ENCODE assay signal across 1 cellular context in the genomic region with DNA sequence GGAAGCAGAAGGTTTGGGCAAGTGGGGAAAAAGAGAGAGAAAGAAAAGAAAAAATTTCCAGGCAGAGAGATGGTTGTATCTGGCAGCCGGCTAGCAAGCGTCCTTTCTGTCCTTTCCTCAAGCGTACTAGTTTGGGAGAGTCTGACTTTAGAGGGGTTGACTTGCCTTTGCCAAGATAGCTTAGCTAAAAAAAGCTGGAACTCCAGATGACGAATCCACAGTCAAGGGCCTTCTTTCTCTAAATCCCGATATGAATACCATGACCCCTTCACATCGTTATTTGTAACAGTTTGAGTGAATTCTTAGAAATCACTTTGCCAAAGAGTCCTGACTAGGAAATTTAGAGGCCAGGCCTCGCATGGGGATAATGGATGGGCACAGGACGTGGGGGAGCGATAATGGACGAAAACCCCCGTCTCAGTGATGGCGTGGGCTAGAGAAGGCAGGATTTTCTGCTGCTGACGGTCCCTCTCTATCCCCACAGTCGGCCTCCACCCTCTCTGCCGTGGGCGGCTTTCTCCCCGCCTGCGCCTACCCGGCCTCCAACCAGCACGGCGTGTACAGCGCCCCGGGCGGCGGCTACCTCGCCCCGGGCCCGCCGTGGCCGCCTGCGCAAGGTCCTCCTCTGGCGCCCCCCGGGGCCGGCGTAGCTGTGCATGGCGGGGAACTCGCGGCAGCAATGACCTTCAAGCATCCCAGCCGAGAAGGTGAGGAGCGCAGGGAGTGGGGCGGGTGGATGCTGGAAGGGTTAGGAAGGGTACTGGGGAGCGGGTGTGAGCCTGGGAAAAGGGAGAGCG.
TF ChIP-seq lines count a peak whose summit lies in the region.

No MANE protein-coding gene starts in this region.

TF ChIP-seq in GM23338, 12 proteins besides CTCF, POLR2A, EP300 and RAD21:
- TF ChIP-seq, protein P1, sequence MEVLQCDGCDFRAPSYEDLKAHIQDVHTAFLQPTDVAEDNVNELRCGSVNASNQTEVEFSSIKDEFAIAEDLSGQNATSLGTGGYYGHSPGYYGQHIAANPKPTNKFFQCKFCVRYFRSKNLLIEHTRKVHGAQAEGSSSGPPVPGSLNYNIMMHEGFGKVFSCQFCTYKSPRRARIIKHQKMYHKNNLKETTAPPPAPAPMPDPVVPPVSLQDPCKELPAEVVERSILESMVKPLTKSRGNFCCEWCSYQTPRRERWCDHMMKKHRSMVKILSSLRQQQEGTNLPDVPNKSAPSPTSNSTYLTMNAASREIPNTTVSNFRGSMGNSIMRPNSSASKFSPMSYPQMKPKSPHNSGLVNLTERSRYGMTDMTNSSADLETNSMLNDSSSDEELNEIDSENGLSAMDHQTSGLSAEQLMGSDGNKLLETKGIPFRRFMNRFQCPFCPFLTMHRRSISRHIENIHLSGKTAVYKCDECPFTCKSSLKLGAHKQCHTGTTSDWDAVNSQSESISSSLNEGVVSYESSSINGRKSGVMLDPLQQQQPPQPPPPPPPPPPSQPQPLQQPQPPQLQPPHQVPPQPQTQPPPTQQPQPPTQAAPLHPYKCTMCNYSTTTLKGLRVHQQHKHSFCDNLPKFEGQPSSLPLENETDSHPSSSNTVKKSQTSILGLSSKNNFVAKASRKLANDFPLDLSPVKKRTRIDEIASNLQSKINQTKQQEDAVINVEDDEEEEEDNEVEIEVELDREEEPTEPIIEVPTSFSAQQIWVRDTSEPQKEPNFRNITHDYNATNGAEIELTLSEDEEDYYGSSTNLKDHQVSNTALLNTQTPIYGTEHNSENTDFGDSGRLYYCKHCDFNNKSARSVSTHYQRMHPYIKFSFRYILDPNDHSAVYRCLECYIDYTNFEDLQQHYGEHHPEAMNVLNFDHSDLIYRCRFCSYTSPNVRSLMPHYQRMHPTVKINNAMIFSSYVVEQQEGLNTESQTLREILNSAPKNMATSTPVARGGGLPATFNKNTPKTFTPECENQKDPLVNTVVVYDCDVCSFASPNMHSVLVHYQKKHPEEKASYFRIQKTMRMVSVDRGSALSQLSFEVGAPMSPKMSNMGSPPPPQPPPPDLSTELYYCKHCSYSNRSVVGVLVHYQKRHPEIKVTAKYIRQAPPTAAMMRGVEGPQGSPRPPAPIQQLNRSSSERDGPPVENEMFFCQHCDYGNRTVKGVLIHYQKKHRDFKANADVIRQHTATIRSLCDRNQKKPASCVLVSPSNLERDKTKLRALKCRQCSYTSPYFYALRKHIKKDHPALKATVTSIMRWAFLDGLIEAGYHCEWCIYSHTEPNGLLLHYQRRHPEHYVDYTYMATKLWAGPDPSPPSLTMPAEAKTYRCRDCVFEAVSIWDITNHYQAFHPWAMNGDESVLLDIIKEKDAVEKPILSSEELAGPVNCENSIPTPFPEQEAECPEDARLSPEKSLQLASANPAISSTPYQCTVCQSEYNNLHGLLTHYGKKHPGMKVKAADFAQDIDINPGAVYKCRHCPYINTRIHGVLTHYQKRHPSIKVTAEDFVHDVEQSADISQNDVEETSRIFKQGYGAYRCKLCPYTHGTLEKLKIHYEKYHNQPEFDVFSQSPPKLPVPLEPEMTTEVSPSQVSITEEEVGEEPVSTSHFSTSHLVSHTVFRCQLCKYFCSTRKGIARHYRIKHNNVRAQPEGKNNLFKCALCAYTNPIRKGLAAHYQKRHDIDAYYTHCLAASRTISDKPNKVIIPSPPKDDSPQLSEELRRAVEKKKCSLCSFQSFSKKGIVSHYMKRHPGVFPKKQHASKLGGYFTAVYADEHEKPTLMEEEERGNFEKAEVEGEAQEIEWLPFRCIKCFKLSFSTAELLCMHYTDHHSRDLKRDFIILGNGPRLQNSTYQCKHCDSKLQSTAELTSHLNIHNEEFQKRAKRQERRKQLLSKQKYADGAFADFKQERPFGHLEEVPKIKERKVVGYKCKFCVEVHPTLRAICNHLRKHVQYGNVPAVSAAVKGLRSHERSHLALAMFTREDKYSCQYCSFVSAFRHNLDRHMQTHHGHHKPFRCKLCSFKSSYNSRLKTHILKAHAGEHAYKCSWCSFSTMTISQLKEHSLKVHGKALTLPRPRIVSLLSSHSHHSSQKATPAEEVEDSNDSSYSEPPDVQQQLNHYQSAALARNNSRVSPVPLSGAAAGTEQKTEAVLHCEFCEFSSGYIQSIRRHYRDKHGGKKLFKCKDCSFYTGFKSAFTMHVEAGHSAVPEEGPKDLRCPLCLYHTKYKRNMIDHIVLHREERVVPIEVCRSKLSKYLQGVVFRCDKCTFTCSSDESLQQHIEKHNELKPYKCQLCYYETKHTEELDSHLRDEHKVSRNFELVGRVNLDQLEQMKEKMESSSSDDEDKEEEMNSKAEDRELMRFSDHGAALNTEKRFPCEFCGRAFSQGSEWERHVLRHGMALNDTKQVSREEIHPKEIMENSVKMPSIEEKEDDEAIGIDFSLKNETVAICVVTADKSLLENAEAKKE (CRISPR knock-in tag; IDR thresholded peaks at IDR 0.05): no peak
- peak; percentile 96 for TF ChIP-seq EZH2 (IDR thresholded peaks at IDR 0.05; ENCODE audit: low read depth, unreplicated experiment)
